In genomic region chr11:124625504-124626168, GRCh38 we compare ENCODE assay signal across 26 cellular contexts. TPM values are rescaled to one million over a fixed set of nuclear protein-coding genes. Genes with fewer than 3 reads are reported as not detected.
DNase-seq lines count a peak whose midpoint lies in the region; ATAC-seq and TF ChIP-seq lines count a peak whose summit lies in the region.
"Had no signal": no experiment of that assay in that cellular context is flagged by ENCODE, and none has a peak within 500 bp of the region (broad histone marks: within the 10 kb centered on the region; RNA-seq: fewer than 3 reads in every experiment).

No MANE protein-coding gene starts in this region.

- H3K36me3 ChIP-seq in Loucy (ENCODE audit: insufficient read depth, low read length) (peaks cover 35% of the 10 kb centered on the region; the same call in 1 of the 2 replicates), osteoblast (ENCODE audit: insufficient read depth, low read length) (peaks cover 49% of the 10 kb centered on the region)

- H3K79me2 ChIP-seq in Loucy (ENCODE audit: insufficient read depth, low read length) (peaks cover 51% of the 10 kb centered on the region), osteoblast (ENCODE audit: insufficient read depth, low read length) (peaks cover 46% of the 10 kb centered on the region)

- H3K4me3 ChIP-seq in Loucy (ENCODE audit: low read length, poor library complexity, severe bottlenecking) (peak overlapping the region; percentile 96), osteoblast (ENCODE audit: insufficient read depth, low read length) (no peak overlapping the region)
- H3K4me3 ChIP-seq: BLaER1, cardiac muscle cell, heart left ventricle had no signal

- peak overlapping the region; percentile 24 for H3K27ac Mint-ChIP-seq in activated naive CD4-positive, alpha-beta T cell treated with anti-CD3 and anti-CD28 coated beads for 36 hours
- H3K27ac Mint-ChIP-seq in central memory CD8-positive, alpha-beta T cell (ENCODE audit: low read depth): peak overlapping the region; percentile 5
- H3K27ac Mint-ChIP-seq: nephron progenitor cell, progenitor cell of endocrine pancreas had no signal

- ATAC-seq in central memory CD8-positive, alpha-beta T cell (replicated peaks; ENCODE audit: extremely low read depth, poor library complexity, severe bottlenecking): no peak
- ATAC-seq: heart left ventricle, HepG2 had no signal

- H3K9ac ChIP-seq in Loucy (ENCODE audit: low read depth, low read length, poor library complexity, severe bottlenecking): peak overlapping the region; percentile 92
- H3K9ac ChIP-seq: BLaER1 had no signal

- intact Hi-C loops in activated naive CD4-positive, alpha-beta T cell treated with anti-CD3 and anti-CD28 coated beads for 36 hours (cut with micrococcal nuclease): no loop called here

- no peaks in the 10 kb centered on the region for H3K9me3 Mint-ChIP-seq in activated naive CD4-positive, alpha-beta T cell treated with anti-CD3 and anti-CD28 coated beads for 36 hours
- H3K9me3 Mint-ChIP-seq in central memory CD8-positive, alpha-beta T cell: no peaks in the 10 kb centered on the region
- H3K9me3 Mint-ChIP-seq: nephron progenitor cell had no signal

- H3K27me3 ChIP-seq in Loucy (ENCODE audit: insufficient read depth, low read length, poor library complexity, severe bottlenecking) (peaks cover 12% of the 10 kb centered on the region), osteoblast (ENCODE audit: insufficient read depth, low read length) (peaks cover 2% of the 10 kb centered on the region)
- H3K27me3 ChIP-seq: BLaER1, cardiac muscle cell, heart left ventricle had no signal

- CTCF ChIA-PET in activated naive CD4-positive, alpha-beta T cell treated with anti-CD3 and anti-CD28 coated beads for 36 hours (lab: Charles Lee): interaction anchor here (0.7 to 1.5 kb wide), 3 partner anchors 13 to 44 kb away, joined by 3 to 5 read pairs (median 4); no protein-coding TSS in a partner anchor

- H3K4me1 Mint-ChIP-seq in activated naive CD4-positive, alpha-beta T cell treated with anti-CD3 and anti-CD28 coated beads for 36 hours (ENCODE audit: low read depth): peaks cover 24% of the 10 kb centered on the region
- H3K4me1 Mint-ChIP-seq in central memory CD8-positive, alpha-beta T cell: peaks cover 43% of the 10 kb centered on the region

- H3K36me3 Mint-ChIP-seq in activated naive CD4-positive, alpha-beta T cell treated with anti-CD3 and anti-CD28 coated beads for 36 hours (ENCODE audit: low read depth): peaks cover 13% of the 10 kb centered on the region
- peaks cover 27% of the 10 kb centered on the region for H3K36me3 Mint-ChIP-seq in central memory CD8-positive, alpha-beta T cell (ENCODE audit: insufficient read depth)

- no peaks in the 10 kb centered on the region for H3F3A ChIP-seq in Loucy (ENCODE audit: low read depth)

- no peaks in the 10 kb centered on the region for H3K9me2 ChIP-seq in Loucy (replicated peaks; ENCODE audit: low read depth, low read length)

- no peak overlapping the region for H3K27ac ChIP-seq in osteoblast (ENCODE audit: low read depth, low read length)
- H3K27ac ChIP-seq: BLaER1, cardiac muscle cell, epithelial cell of prostate, heart left ventricle had no signal

- no peak for DNase-seq in activated naive CD4-positive, alpha-beta T cell treated with anti-CD3 and anti-CD28 coated beads for 36 hours
- no peak for DNase-seq in activated naive CD4-positive, alpha-beta T cell treated with Interleukin-2 at 50 U/mL for 16 hours
- DNase-seq in central memory CD8-positive, alpha-beta T cell (ENCODE audit: low spot score in 2 of 2): no peak
- peak; percentile 26 for DNase-seq in osteoblast (ENCODE audit: insufficient read length, low spot score, missing footprints)
- DNase-seq in NCI-H2227 (lab: John Stamatoyannopoulos, UW; ENCODE audit: unreplicated experiment): no peak
- DNase-seq in NOMO-1 treated with DMSO at 0.1 percent for 48 hours (lab: John Stamatoyannopoulos, UW; ENCODE audit: unreplicated experiment): no peak
- no peak for DNase-seq in RKO (ENCODE audit: low spot score)
- DNase-seq: activated effector memory CD4-positive, alpha-beta T cell treated with Interleukin-2 at 50 U/mL for 16 hours; H7; heart left ventricle; MM.1S; NCI-H1694 treated with DMSO at 0.1 percent for 48 hours; NCI-H2227 treated with DMSO at 0.1 percent for 48 hours; NCI-H774; nephron progenitor cell; SHP77 treated with DMSO at 0.1 percent for 48 hours had no signal

- no peaks in the 10 kb centered on the region for H3K9me3 ChIP-seq in Loucy (ENCODE audit: insufficient read depth, low read depth, low read length)
- no peaks in the 10 kb centered on the region for H3K9me3 ChIP-seq in osteoblast (ENCODE audit: low read depth, low read length)
- H3K9me3 ChIP-seq: BLaER1, heart left ventricle had no signal

- H3K4me2 ChIP-seq in Loucy (ENCODE audit: low read depth, low read length, poor library complexity, severe bottlenecking) (peak overlapping the region; percentile 81), osteoblast (ENCODE audit: insufficient read depth, low read length) (no peak overlapping the region)
- H3K4me2 ChIP-seq: BLaER1 had no signal

- TF ChIP-seq CTCF in Loucy (conservative IDR thresholded peaks at IDR 0.05; ENCODE audit: low read length): no peak
- no peak for TF ChIP-seq CTCF in osteoblast (IDR thresholded peaks at IDR 0.05; ENCODE audit: extremely low read depth, low read depth, low read length)

- no peaks in the 10 kb centered on the region for H3K27me3 Mint-ChIP-seq in activated naive CD4-positive, alpha-beta T cell treated with anti-CD3 and anti-CD28 coated beads for 36 hours (ENCODE audit: low read depth)
- no peaks in the 10 kb centered on the region for H3K27me3 Mint-ChIP-seq in central memory CD8-positive, alpha-beta T cell
- H3K27me3 Mint-ChIP-seq: progenitor cell of endocrine pancreas had no signal

- H3K4me3 Mint-ChIP-seq in activated naive CD4-positive, alpha-beta T cell treated with anti-CD3 and anti-CD28 coated beads for 36 hours: no peak overlapping the region
- H3K4me3 Mint-ChIP-seq in central memory CD8-positive, alpha-beta T cell: no peak overlapping the region
- H3K4me3 Mint-ChIP-seq: nephron progenitor cell had no signal

- no peak overlapping the region for H2AFZ ChIP-seq in Loucy (ENCODE audit: low read length)
- H2AFZ ChIP-seq in osteoblast (ENCODE audit: low read length): no peak overlapping the region

- H3K4me1 ChIP-seq in Loucy (ENCODE audit: insufficient read depth, low read length, poor library complexity, severe bottlenecking): peaks cover 43% of the 10 kb centered on the region
- H3K4me1 ChIP-seq in osteoblast (ENCODE audit: insufficient read depth, low read length): peaks cover 18% of the 10 kb centered on the region

- H4K20me1 ChIP-seq in Loucy (ENCODE audit: insufficient read depth, low read length, poor library complexity, severe bottlenecking) (peaks cover 17% of the 10 kb centered on the region), osteoblast (ENCODE audit: insufficient read depth, low read length) (peaks cover 21% of the 10 kb centered on the region)

RNA-seq across cellular contexts. Expression of gene TBRG1, which starts 3.0 kb away (rescaled TPM):
- total RNA-seq in activated naive CD4-positive, alpha-beta T cell treated with anti-CD3 and anti-CD28 coated beads for 36 hours: 10 to 100 TPM; 28.3 to 28.6 TPM
- 37.7 and 40.2 TPM in 2 replicates for total RNA-seq in osteoblast

RNA-seq across cellular contexts. Expression of gene PANX3, which starts 14.4 kb away (rescaled TPM):
- total RNA-seq in activated naive CD4-positive, alpha-beta T cell treated with anti-CD3 and anti-CD28 coated beads for 36 hours: not detected
- not detected in 2 replicates for total RNA-seq in osteoblast
- total RNA-seq: A673, cardiac muscle cell, fibroblast of villous mesenchyme, H7, heart left ventricle, HepG2, OCI-LY7, progenitor cell of endocrine pancreas, urinary bladder had no signal

RNA-seq across cellular contexts. Expression of gene SIAE, which starts 47.9 kb away (rescaled TPM):
- 10 to 100 TPM in 1 of 2 experiments, 1 to 10 TPM in 1; 7.8 to 10.8 TPM for total RNA-seq in activated naive CD4-positive, alpha-beta T cell treated with anti-CD3 and anti-CD28 coated beads for 36 hours
- 10.5 and 11.5 TPM in 2 replicates for total RNA-seq in osteoblast

RNA-seq across cellular contexts. Expression of gene SPA17, which starts 48.1 kb away (rescaled TPM):
- total RNA-seq in activated naive CD4-positive, alpha-beta T cell treated with anti-CD3 and anti-CD28 coated beads for 36 hours: 1 to 10 TPM; 3.9 to 5.1 TPM
- total RNA-seq in osteoblast: 8.0 and 8.8 TPM in 2 replicates

RNA-seq across cellular contexts. Expression of gene OR8A1, which starts 55.8 kb away (rescaled TPM):
- not detected for total RNA-seq in activated naive CD4-positive, alpha-beta T cell treated with anti-CD3 and anti-CD28 coated beads for 36 hours
- not detected in 2 replicates for total RNA-seq in osteoblast
- total RNA-seq: A673, cardiac muscle cell, fibroblast of villous mesenchyme, H7, heart left ventricle, HepG2, OCI-LY7, progenitor cell of endocrine pancreas, urinary bladder had no signal
